In the genomic region with DNA sequence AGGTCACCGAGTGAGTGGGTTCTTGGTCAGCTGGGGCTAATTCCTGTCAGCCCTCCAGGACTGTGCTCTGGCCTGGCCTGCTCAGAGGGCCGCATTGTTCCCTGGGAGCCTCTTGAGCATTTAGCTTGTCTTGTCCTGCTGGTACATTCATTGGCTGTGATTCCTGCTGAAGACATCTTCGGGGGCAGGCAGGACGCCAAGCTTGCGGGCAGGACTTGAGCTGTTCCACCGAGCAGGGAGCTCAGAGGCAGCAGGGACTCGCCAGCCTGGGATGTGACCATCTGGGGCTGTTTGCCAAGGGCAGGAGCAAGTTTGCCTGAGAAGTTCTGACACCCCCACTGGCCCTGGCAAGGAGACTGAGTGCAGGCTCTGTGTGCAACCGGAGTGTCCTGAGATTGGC, we compare ENCODE assay signal across 16 cellular contexts. TPM values are rescaled to one million over a fixed set of nuclear protein-coding genes. Genes with fewer than 3 reads are reported as not detected.
A peak's percentile ranks its signal among the peaks of the same experiment; 100 is the strongest.
DNase-seq lines count a peak whose midpoint lies in the region; ATAC-seq and TF ChIP-seq lines count a peak whose summit lies in the region.
"Had no signal": no experiment of that assay in that cellular context is flagged by ENCODE, and none has a peak within 500 bp of the region (broad histone marks: within the 10 kb centered on the region; RNA-seq: fewer than 3 reads in every experiment).

No MANE protein-coding gene starts in this region.

- intact Hi-C loops in Right ventricle myocardium inferior (cut with DNase I) (no loop called here), mammary epithelial cell (cut with micrococcal nuclease) (no loop called here), transverse colon (cut with DNase I; ENCODE audit: low total_unique reads) (no loop called here)

- H3K4me2 ChIP-seq in mammary epithelial cell (ENCODE audit: insufficient read depth, low read depth, low read length): peak overlapping the region; percentile 14
- H3K4me2 ChIP-seq: A549 had no signal

- H3K27ac ChIP-seq in right atrium auricular region (no peak overlapping the region), mammary epithelial cell (ENCODE audit: insufficient read depth, low read depth, low read length) (no peak overlapping the region), transverse colon (no peak overlapping the region)
- H3K27ac ChIP-seq: A549, SK-N-MC had no signal

- DNase-seq in Right ventricle myocardium inferior (ENCODE audit: missing footprints) (peak; percentile 75), right atrium auricular region (ENCODE audit: low spot score) (no peak), mammary epithelial cell (peak; percentile 90), kidney tubule cell (ENCODE audit: low spot score) (peak; percentile 61), transverse colon (peak; percentile 10), NOMO-1 treated with DMSO at 0.1 percent for 48 hours (lab: John Stamatoyannopoulos, UW; ENCODE audit: unreplicated experiment) (no peak)
- DNase-seq in effector CD8-positive, alpha-beta T cell (lab: John Stamatoyannopoulos, UW): no peak
- DNase-seq in stimulated activated CD4-positive, alpha-beta T cell treated with anti-CD3 and anti-CD28 coated beads, Interleukin-12 subunit alpha, Interleukin-12 subunit beta, amount 100 ng/mL, for 4 hours: no peak
- DNase-seq: activated CD4-positive, alpha-beta T cell treated with anti-CD3 and anti-CD28 coated beads, Interleukin-2, amount 10 ng/mL, durations not matched to agents 7 days and 5 days; activated naive CD4-positive, alpha-beta T cell treated with anti-CD3 and anti-CD28 coated beads, Interleukin-2, amount 10 ng/mL, durations not matched to agents 7 days and 5 days; GDM1 had no signal

- no peak for TF ChIP-seq CTCF in right atrium auricular region (IDR thresholded peaks at IDR 0.05)
- no peak for TF ChIP-seq CTCF in mammary epithelial cell (conservative IDR thresholded peaks at IDR 0.05 in 1 of 2, IDR thresholded peaks at IDR 0.05 in 1 of 2; ENCODE audit: extremely low read depth in 1 of 2, insufficient read depth in 1 of 2, low read depth in 1 of 2, low read length in 2 of 2)
- no peak for TF ChIP-seq CTCF in transverse colon (IDR thresholded peaks at IDR 0.05)

- H2AFZ ChIP-seq in mammary epithelial cell (ENCODE audit: low read depth, low read length): peak overlapping the region; percentile 10

- no TSS peak for BruUV-seq in mammary epithelial cell (replicated peaks; lab: Mats Ljungman, UMichigan)

- H3K4me3 ChIP-seq in right atrium auricular region (no peak overlapping the region), mammary epithelial cell (replicated peaks in 1 of 3; ENCODE audit: insufficient read depth in 1 of 3, low read depth in 2 of 3, low read length in 3 of 3) (no peak overlapping the region), transverse colon (no peak overlapping the region)
- H3K4me3 ChIP-seq: A549, K562, SK-N-MC had no signal

- CTCF ChIA-PET in mammary epithelial cell (lab: Charles Lee; ENCODE audit: low non-redundant PET): interaction anchor here (0.7 to 1.6 kb wide), 2 partner anchors 27 to 32 kb away, joined by 3 read pairs; no protein-coding TSS in a partner anchor

- H4K20me1 ChIP-seq in mammary epithelial cell (ENCODE audit: insufficient read depth, low read length): no peaks in the 10 kb centered on the region

- H3K9me3 ChIP-seq in right atrium auricular region (no peaks in the 10 kb centered on the region), mammary epithelial cell (replicated peaks; ENCODE audit: insufficient read depth, low read length) (no peaks in the 10 kb centered on the region), transverse colon (no peaks in the 10 kb centered on the region)
- H3K9me3 ChIP-seq: A549 had no signal

- H3K9ac ChIP-seq in mammary epithelial cell (ENCODE audit: insufficient read depth, low read length): no peak overlapping the region

- H3K27me3 ChIP-seq in right atrium auricular region: no peaks in the 10 kb centered on the region
- peaks cover 13% of the 10 kb centered on the region for H3K27me3 ChIP-seq in mammary epithelial cell (ENCODE audit: insufficient read depth, low read length)
- no peaks in the 10 kb centered on the region for H3K27me3 ChIP-seq in transverse colon

- H3K79me2 ChIP-seq in mammary epithelial cell (ENCODE audit: insufficient read depth, low read length): no peaks in the 10 kb centered on the region

- no peak for TF ChIP-seq EP300 in transverse colon (IDR thresholded peaks at IDR 0.05; ENCODE audit: low read depth)

- no peaks in the 10 kb centered on the region for H3K36me3 ChIP-seq in right atrium auricular region
- no peaks in the 10 kb centered on the region for H3K36me3 ChIP-seq in mammary epithelial cell (ENCODE audit: insufficient read depth, low read length)
- H3K36me3 ChIP-seq in transverse colon: no peaks in the 10 kb centered on the region

- peak; percentile 51 for ATAC-seq in Right ventricle myocardium inferior
- ATAC-seq: A549, K562, left colon had no signal

- dilution Hi-C loops in mammary epithelial cell (cut with HindIII; ENCODE audit: low sequenced_read_pairs): no loop called here

- TF ChIP-seq POLR2A in transverse colon (IDR thresholded peaks at IDR 0.05): no peak

- peaks cover 0 to 10% of the 10 kb centered on the region in 2 donors for H3K4me1 ChIP-seq in right atrium auricular region
- peaks cover 37% of the 10 kb centered on the region for H3K4me1 ChIP-seq in mammary epithelial cell (ENCODE audit: insufficient read depth, low read length)
- no peaks in the 10 kb centered on the region for H3K4me1 ChIP-seq in transverse colon
- H3K4me1 ChIP-seq: A549 had no signal

- WGBS in mammary epithelial cell (ENCODE audit: low coverage, missing lambda C conversion rate): 0% methylated on average over 7 of the region's 8 CpGs
- 61% methylated on average over 8 of the region's 8 CpGs; no CpG with 5 or more reads in 1 of the 2 donors for WGBS in transverse colon (ENCODE audit: low coverage in 1 of 2), 2 donors

- in situ Hi-C loops in mammary epithelial cell (cut with MboI; ENCODE audit: low sequenced_read_pairs in 2 of 2): no loop called here
- in situ Hi-C loops in transverse colon (cut with MboI; ENCODE audit: low pct_ligation_motif_present in 1 of 4, low pct_unique_long_range_greater_than_20kb in 1 of 4, low sequenced_read_pairs in 3 of 4): loop anchor here in 1 of 4 donors (25.0 kb wide), 1 partner anchor 163 kb away; the partner anchor contains the start of gene RAB29

RNA-seq across cellular contexts. Expression of gene SLC26A9, which starts 7.0 kb away (rescaled TPM):
- total RNA-seq in Right ventricle myocardium inferior (25.4 TPM), right atrium auricular region (10 to 100 TPM; 24.4 to 35.4 TPM), mammary epithelial cell (not detected), transverse colon (not detected)
- not detected for polyA plus RNA-seq in mammary epithelial cell
- not detected for polyA minus RNA-seq in mammary epithelial cell
- total RNA-seq: activated CD4-positive, alpha-beta T cell treated with anti-CD3 and anti-CD28 coated beads, Interleukin-2, amount 10 ng/mL, durations not matched to agents 7 days and 5 days; K562; left colon; posterior vena cava had no signal

RNA-seq across cellular contexts. Expression of gene RAB7B, which starts 52.9 kb away (rescaled TPM):
- total RNA-seq in Right ventricle myocardium inferior (1.6 TPM), right atrium auricular region (1 to 10 TPM; 4.8 to 5.1 TPM), mammary epithelial cell (10 to 100 TPM; 23.5 to 25.8 TPM), transverse colon (under 1 TPM in 2 of 4 donors, not detected in 2; 0.27 to 0.32 TPM)
- polyA plus RNA-seq in mammary epithelial cell: 47.9 TPM
- 14.8 TPM for polyA minus RNA-seq in mammary epithelial cell
- total RNA-seq: activated CD4-positive, alpha-beta T cell treated with anti-CD3 and anti-CD28 coated beads, Interleukin-2, amount 10 ng/mL, durations not matched to agents 7 days and 5 days had no signal

Comparison
In these comparisons a context has a peak if more than half of its experiments do, and no peak if none do; other contexts are left out.
1. DNase-seq: peak in Right ventricle myocardium inferior (single experiment), mammary epithelial cell (single experiment), kidney tubule cell (single experiment) and transverse colon (single experiment); none in right atrium auricular region (single experiment), effector CD8-positive, alpha-beta T cell (single experiment), NOMO-1 treated with DMSO at 0.1 percent for 48 hours (single experiment) and stimulated activated CD4-positive, alpha-beta T cell treated with anti-CD3 and anti-CD28 coated beads, Interleukin-12 subunit alpha, Interleukin-12 subunit beta, amount 100 ng/mL, for 4 hours (single experiment).
2. RNA of gene SLC26A9, which starts 7.0 kb away (total RNA-seq): 24.4 to 35.4 TPM in right atrium auricular region and 25.4 TPM in Right ventricle myocardium inferior (single experiment); not detected in mammary epithelial cell and not detected in transverse colon; every median in the first group is over 10 times any median in the second.